17 cellular contexts compared by ENCODE assay signal in genomic region chr11:77642228-77642627, GRCh38. TPM values are rescaled to one million over a fixed set of nuclear protein-coding genes. Genes with fewer than 3 reads are reported as not detected.
"Had no signal": no experiment of that assay in that cellular context is flagged by ENCODE, and none has a peak within 500 bp of the region (broad histone marks: within the 10 kb centered on the region; RNA-seq: fewer than 3 reads in every experiment).

No MANE protein-coding gene starts in this region.

- H3K9me3 ChIP-seq: thoracic aorta had no signal

- H3K36me3 ChIP-seq: brain microvascular endothelial cell, thoracic aorta had no signal

- H3K4me1 Mint-ChIP-seq: endodermal cell had no signal

- H3K4me3 ChIP-seq: thoracic aorta had no signal

- H3K27me3 ChIP-seq: brain microvascular endothelial cell had no signal

- ATAC-seq: activated CD8-positive, alpha-beta T cell treated with anti-CD3 and anti-CD28 coated beads, Interleukin-2, amount 10 ng/mL, durations not matched to agents 7 days and 5 days; left ventricle myocardium superior; naive thymus-derived CD4-positive, alpha-beta T cell; stimulated activated naive B cell treated with anti-CD40 and anti-IgM and Interleukin-4, amounts not matched to agents 10 μg/mL and 1 μg/mL and 100 μg/mL, for 72 hours had no signal

- DNase-seq: activated CD4-positive, alpha-beta T cell treated with anti-CD3 and anti-CD28 coated beads, Interleukin-2, amount 10 ng/mL, durations not matched to agents 7 days and 5 days; activated CD8-positive, alpha-beta T cell treated with anti-CD3 and anti-CD28 coated beads, Interleukin-2, amount 10 ng/mL, durations not matched to agents 7 days and 5 days; activated effector memory CD4-positive, alpha-beta T cell treated with Interleukin-2 at 50 U/mL for 16 hours; activated naive CD4-positive, alpha-beta T cell treated with anti-CD3 and anti-CD28 coated beads, Interleukin-2, amount 10 ng/mL, durations not matched to agents 7 days and 5 days; activated T-cell treated with anti-CD3 and anti-CD28 coated beads, Interleukin-2, amount 50 U/mL, for 24 hours; aorta; brain microvascular endothelial cell; central memory CD4-positive, alpha-beta T cell; endodermal cell; left ventricle myocardium superior; mesenchymal stem cell; naive thymus-derived CD4-positive, alpha-beta T cell; stimulated activated naive B cell treated with anti-CD40 and anti-IgM and Interleukin-4, amounts not matched to agents 10 μg/mL and 1 μg/mL and 100 μg/mL, for 72 hours; T-helper 1 cell; T1000 had no signal

- H3K79me2 ChIP-seq: parathyroid adenoma had no signal

- H3K4me3 Mint-ChIP-seq: activated CD4-positive, alpha-beta T cell treated with anti-CD3 and anti-CD28 coated beads, Interleukin-2, amount 10 ng/mL, durations not matched to agents 7 days and 5 days; activated CD8-positive, alpha-beta T cell treated with anti-CD3 and anti-CD28 coated beads, Interleukin-2, amount 10 ng/mL, durations not matched to agents 7 days and 5 days; activated naive CD4-positive, alpha-beta T cell treated with anti-CD3 and anti-CD28 coated beads, Interleukin-2, amount 10 ng/mL, durations not matched to agents 7 days and 5 days; activated T-cell treated with anti-CD3 and anti-CD28 coated beads, Interleukin-2, amount 50 U/mL, for 24 hours; endodermal cell; naive thymus-derived CD4-positive, alpha-beta T cell; stimulated activated naive B cell treated with anti-CD40 and anti-IgM and Interleukin-4, amounts not matched to agents 10 μg/mL and 1 μg/mL and 100 μg/mL, for 72 hours had no signal

- H3K27ac ChIP-seq: brain microvascular endothelial cell, parathyroid adenoma, thoracic aorta had no signal

- H3K27ac Mint-ChIP-seq: activated CD4-positive, alpha-beta T cell treated with anti-CD3 and anti-CD28 coated beads, Interleukin-2, amount 10 ng/mL, durations not matched to agents 7 days and 5 days; activated CD8-positive, alpha-beta T cell treated with anti-CD3 and anti-CD28 coated beads, Interleukin-2, amount 10 ng/mL, durations not matched to agents 7 days and 5 days; activated naive CD4-positive, alpha-beta T cell treated with anti-CD3 and anti-CD28 coated beads, Interleukin-2, amount 10 ng/mL, durations not matched to agents 7 days and 5 days; activated T-cell treated with anti-CD3 and anti-CD28 coated beads, Interleukin-2, amount 50 U/mL, for 24 hours; endodermal cell; naive thymus-derived CD4-positive, alpha-beta T cell; stimulated activated naive B cell treated with anti-CD40 and anti-IgM and Interleukin-4, amounts not matched to agents 10 μg/mL and 1 μg/mL and 100 μg/mL, for 72 hours had no signal

- H3K4me1 ChIP-seq: parathyroid adenoma had no signal

- H3K9me3 Mint-ChIP-seq: activated T-cell treated with anti-CD3 and anti-CD28 coated beads, Interleukin-2, amount 50 U/mL, for 24 hours; stimulated activated naive B cell treated with anti-CD40 and anti-IgM and Interleukin-4, amounts not matched to agents 10 μg/mL and 1 μg/mL and 100 μg/mL, for 72 hours had no signal

- H3K9ac ChIP-seq: parathyroid adenoma had no signal

- H2AFZ ChIP-seq: parathyroid adenoma had no signal

RNA-seq across cellular contexts. Expression of gene AQP11, which starts 52.5 kb away (rescaled TPM):
- total RNA-seq: aorta, thoracic aorta had no signal
